ENCODE assay signal across 26 cellular contexts in genomic region chr20:64069209-64069613, GRCh38. TPM values are rescaled to one million over a fixed set of nuclear protein-coding genes. Genes with fewer than 3 reads are reported as not detected.
DNase-seq lines count a peak whose midpoint lies in the region; ATAC-seq, FAIRE-seq and TF ChIP-seq lines count a peak whose summit lies in the region.
"Had no signal": no experiment of that assay in that cellular context is flagged by ENCODE, and none has a peak within 500 bp of the region (broad histone marks: within the 10 kb centered on the region; RNA-seq: fewer than 3 reads in every experiment).

No MANE protein-coding gene starts in this region.

- peaks cover 7% of the 10 kb centered on the region; the same call in 1 of the 3 replicates for H3K36me3 ChIP-seq in K562 (ENCODE audit: control insufficient read depth, insufficient read depth, low read length)
- H3K36me3 ChIP-seq: SJCRH30 had no signal

- peak overlapping the region; percentile 55 for H3K27ac Mint-ChIP-seq in activated CD8-positive, alpha-beta T cell treated with anti-CD3 and anti-CD28 coated beads, Interleukin-2, amount 10 ng/mL, durations not matched to agents 7 days and 5 days
- H3K27ac Mint-ChIP-seq in activated CD8-positive, alpha-beta T cell treated with anti-CD3 and anti-CD28 coated beads for 36 hours, result no peak overlapping the region
- peak overlapping the region in 1 of 2 donors; percentile 49 for H3K27ac Mint-ChIP-seq in T-cell
- H3K27ac Mint-ChIP-seq: CD8-positive, alpha-beta T cell had no signal

- H3K4me1 Mint-ChIP-seq in activated CD8-positive, alpha-beta T cell treated with anti-CD3 and anti-CD28 coated beads, Interleukin-2, amount 10 ng/mL, durations not matched to agents 7 days and 5 days (ENCODE audit: low read depth), result peaks cover 71% of the 10 kb centered on the region
- H3K4me1 Mint-ChIP-seq in activated CD8-positive, alpha-beta T cell treated with anti-CD3 and anti-CD28 coated beads for 36 hours (ENCODE audit: low read depth), result peaks cover 29% of the 10 kb centered on the region
- peaks cover 32 to 56% (median 36%) of the 10 kb centered on the region in 3 donors for H3K4me1 Mint-ChIP-seq in T-cell

- no TSS peak for BruUV-seq in K562 (replicated peaks; lab: Mats Ljungman, UMichigan)

- no peak overlapping the region for H2AFZ ChIP-seq in K562 (ENCODE audit: low read depth, low read length)

- H3K9me1 ChIP-seq in K562 (ENCODE audit: control insufficient read depth, insufficient read depth, low read length), result peaks cover 3% of the 10 kb centered on the region

- 63% methylated on average over 20 of the region's 20 CpGs for WGBS in K562 (ENCODE audit: insufficient coverage, low coverage, missing lambda C conversion rate)

- no peak for DNase-seq in activated CD8-positive, alpha-beta T cell treated with anti-CD3 and anti-CD28 coated beads, Interleukin-2, amount 10 ng/mL, durations not matched to agents 7 days and 5 days
- DNase-seq in activated CD8-positive, alpha-beta T cell treated with anti-CD3 and anti-CD28 coated beads for 36 hours, result no peak
- DNase-seq in K562 (ENCODE audit: extremely low read depth in 1 of 4, low spot score in 3 of 4) (no peak), T-cell (no peak), OCI-M2 (lab: John Stamatoyannopoulos, UW; ENCODE audit: unreplicated experiment) (no peak)
- DNase-seq: CD8-positive, alpha-beta T cell; MV-4-11; NCI-H1694; NCI-H2081; NCI-H2227 treated with DMSO at 0.1 percent for 48 hours; NCI-H526 treated with DMSO at 0.1 percent for 48 hours had no signal

- in situ Hi-C loops in K562 (cut with MboI), result no loop called here

- no peak for FAIRE-seq in K562 (lab: Jason Lieb, UNC)
- FAIRE-seq: A204.1, G401.6, GM19239 had no signal

- no peak for TF ChIP-seq CTCF in activated CD8-positive, alpha-beta T cell treated with anti-CD3 and anti-CD28 coated beads for 36 hours (IDR thresholded peaks at IDR 0.05)
- TF ChIP-seq CTCF in K562 (IDR thresholded peaks at IDR 0.05 in 2 of 3, conservative IDR thresholded peaks at IDR 0.05 in 1 of 3; ENCODE audit: insufficient read depth in 2 of 3, low read depth in 1 of 3, low read length in 3 of 3), result no peak

- H3K27me3 ChIP-seq in K562 (ENCODE audit: control insufficient read depth in 2 of 2, insufficient read depth in 2 of 2, low read length in 2 of 2), result no peaks in the 10 kb centered on the region
- H3K27me3 ChIP-seq: Peyer's patch, SJCRH30 had no signal

- H3K4me3 Mint-ChIP-seq in activated CD8-positive, alpha-beta T cell treated with anti-CD3 and anti-CD28 coated beads, Interleukin-2, amount 10 ng/mL, durations not matched to agents 7 days and 5 days, result no peak overlapping the region
- H3K4me3 Mint-ChIP-seq in activated CD8-positive, alpha-beta T cell treated with anti-CD3 and anti-CD28 coated beads for 36 hours, result no peak overlapping the region
- no peak overlapping the region for H3K4me3 Mint-ChIP-seq in T-cell
- H3K4me3 Mint-ChIP-seq: CD8-positive, alpha-beta T cell had no signal

- CTCF ChIA-PET in activated CD8-positive, alpha-beta T cell treated with anti-CD3 and anti-CD28 coated beads, Interleukin-2, amount 10 ng/mL, durations not matched to agents 7 days and 5 days (lab: Charles Lee), result interaction anchor here (1.2 to 2.9 kb wide), 5 partner anchors 9 to 31 kb away, joined by 3 to 13 read pairs (median 5); partner anchors contain the start of genes LKAAEAR1, OPRL1 and RGS19
- CTCF ChIA-PET in activated CD8-positive, alpha-beta T cell treated with anti-CD3 and anti-CD28 coated beads for 36 hours (lab: Charles Lee), result interaction anchor here (0.7 to 1.6 kb wide), 7 partner anchors 9 to 532 kb away, joined by 3 to 5 read pairs (median 3); partner anchors contain the start of genes OPRL1, PRPF6 and PTK6
- CTCF ChIA-PET in K562 (lab: Yijun Ruan, JAX; ENCODE audit: low intra/inter-chr PET ratio) (no interaction called here), T-cell (lab: Charles Lee) (no interaction called here)

- H3K9me3 ChIP-seq in K562 (replicated peaks; ENCODE audit: control insufficient read depth, insufficient read depth, low read depth, low read length), result no peaks in the 10 kb centered on the region
- H3K9me3 ChIP-seq: Caco-2, Peyer's patch, SJCRH30 had no signal

- no peak for ATAC-seq in activated CD8-positive, alpha-beta T cell treated with anti-CD3 and anti-CD28 coated beads, Interleukin-2, amount 10 ng/mL, durations not matched to agents 7 days and 5 days
- ATAC-seq in activated CD8-positive, alpha-beta T cell treated with anti-CD3 and anti-CD28 coated beads for 36 hours, result no peak
- ATAC-seq in K562, result no peak
- ATAC-seq in T-cell (replicated peaks in 1 of 4), result no peak
- no peak for ATAC-seq in GM18502 (IDR thresholded peaks at IDR 0.05; ENCODE audit: poor library complexity, unreplicated experiment)
- ATAC-seq: CD8-positive, alpha-beta T cell had no signal

- no peaks in the 10 kb centered on the region for H4K20me1 ChIP-seq in K562 (replicated peaks; ENCODE audit: control insufficient read depth, insufficient read depth, low read length)

- TF ChIP-seq RAD21 in K562 (CRISPR knock-in tag; conservative IDR thresholded peaks at IDR 0.05 in 1 of 2, IDR thresholded peaks at IDR 0.05 in 1 of 2), result no peak

- H3K4me1 ChIP-seq in K562 (replicated peaks in 1 of 2; ENCODE audit: control insufficient read depth in 2 of 2, insufficient read depth in 2 of 2, low read length in 2 of 2), result peaks cover 24 to 93% of the 10 kb centered on the region in 2 experiments

- no peak for TF ChIP-seq EP300 in K562 (IDR thresholded peaks at IDR 0.05; ENCODE audit: low read length)

- H3K27ac ChIP-seq in K562 (ENCODE audit: extremely low read depth, low read depth, low read length), result no peak overlapping the region
- H3K27ac ChIP-seq: C4-2B, Peyer's patch, SJCRH30 had no signal

- H3K4me3 ChIP-seq in K562, result no peak overlapping the region
- H3K4me3 ChIP-seq: Peyer's patch, SJCRH30 had no signal

- TF ChIP-seq POLR2A in GM19193 (IDR thresholded peaks at IDR 0.05; ENCODE audit: extremely low read depth, insufficient read depth, insufficient read length) (peak; percentile 1), K562 (conservative IDR thresholded peaks at IDR 0.05) (no peak)

- no peaks in the 10 kb centered on the region for H3K79me2 ChIP-seq in K562 (ENCODE audit: control insufficient read depth, insufficient read depth, low read length)

- peak overlapping the region in 1 of 2 experiments; percentile 14; a peak in 1 of 4 replicates for H3K9ac ChIP-seq in K562 (ENCODE audit: insufficient read depth in 1 of 2, low read depth in 2 of 2, low read length in 2 of 2)

- H3K4me2 ChIP-seq in K562 (ENCODE audit: insufficient read depth, low read length), result no peak overlapping the region

- POLR2A ChIA-PET in activated CD8-positive, alpha-beta T cell treated with anti-CD3 and anti-CD28 coated beads, Interleukin-2, amount 10 ng/mL, durations not matched to agents 7 days and 5 days (lab: Charles Lee), result interaction anchor here (1.1 kb wide), 1 partner anchor 17 kb away, joined by 3 read pairs; no protein-coding TSS in a partner anchor
- POLR2A ChIA-PET in activated CD8-positive, alpha-beta T cell treated with anti-CD3 and anti-CD28 coated beads for 36 hours (lab: Charles Lee), result interaction anchor here (2.8 kb wide), 1 partner anchor 10 kb away, joined by 15 read pairs; the partner anchor contains the start of genes OPRL1 and RGS19
- POLR2A ChIA-PET in K562 (lab: Yijun Ruan, JAX), result interaction anchor here (0.6 kb wide), 1 partner anchor 999 kb away, joined by 3 read pairs; no protein-coding TSS in a partner anchor
- POLR2A ChIA-PET in T-cell (lab: Charles Lee), result no interaction called here

- H3K9me3 Mint-ChIP-seq in activated CD8-positive, alpha-beta T cell treated with anti-CD3 and anti-CD28 coated beads, Interleukin-2, amount 10 ng/mL, durations not matched to agents 7 days and 5 days (ENCODE audit: insufficient read depth), result no peaks in the 10 kb centered on the region
- H3K9me3 Mint-ChIP-seq in activated CD8-positive, alpha-beta T cell treated with anti-CD3 and anti-CD28 coated beads for 36 hours, result no peaks in the 10 kb centered on the region
- H3K9me3 Mint-ChIP-seq in T-cell, result no peaks in the 10 kb centered on the region
- H3K9me3 Mint-ChIP-seq: CD8-positive, alpha-beta T cell had no signal

- intact Hi-C loops in activated CD8-positive, alpha-beta T cell treated with anti-CD3 and anti-CD28 coated beads for 36 hours (cut with micrococcal nuclease), result loop anchor here (10.0 kb wide), 1 partner anchor 94 kb away; the partner anchor contains the start of gene SAMD10
- intact Hi-C loops in K562 (cut with micrococcal nuclease), result no loop called here

- H3K27me3 Mint-ChIP-seq in activated CD8-positive, alpha-beta T cell treated with anti-CD3 and anti-CD28 coated beads, Interleukin-2, amount 10 ng/mL, durations not matched to agents 7 days and 5 days (ENCODE audit: low read depth), result no peaks in the 10 kb centered on the region
- H3K27me3 Mint-ChIP-seq in activated CD8-positive, alpha-beta T cell treated with anti-CD3 and anti-CD28 coated beads for 36 hours, result no peaks in the 10 kb centered on the region
- H3K27me3 Mint-ChIP-seq in T-cell, result no peaks in the 10 kb centered on the region

- H3K36me3 Mint-ChIP-seq in activated CD8-positive, alpha-beta T cell treated with anti-CD3 and anti-CD28 coated beads, Interleukin-2, amount 10 ng/mL, durations not matched to agents 7 days and 5 days (ENCODE audit: low read depth), result peaks cover 19% of the 10 kb centered on the region
- peaks cover 2% of the 10 kb centered on the region for H3K36me3 Mint-ChIP-seq in activated CD8-positive, alpha-beta T cell treated with anti-CD3 and anti-CD28 coated beads for 36 hours (ENCODE audit: low read depth)
- no peaks in the 10 kb centered on the region for H3K36me3 Mint-ChIP-seq in T-cell

RNA-seq across cellular contexts. Expression of gene TCEA2, which starts 6.2 kb away (rescaled TPM):
- 10 to 100 TPM; 49.6 to 55.3 TPM for total RNA-seq in activated CD8-positive, alpha-beta T cell treated with anti-CD3 and anti-CD28 coated beads, Interleukin-2, amount 10 ng/mL, durations not matched to agents 7 days and 5 days
- total RNA-seq in activated CD8-positive, alpha-beta T cell treated with anti-CD3 and anti-CD28 coated beads for 36 hours, result 10 to 100 TPM; 30.0 to 33.0 TPM
- 17.4 and 45.7 TPM in 2 replicates for total RNA-seq in K562 (2011; cell fraction: chromatin; rRNA removed; ENCODE audit: low replicate concordance)
- 25.8 and 31.0 TPM in 2 replicates for total RNA-seq in K562 (2011; cell fraction: nucleolus; rRNA removed)
- 17.7 and 19.9 TPM in 2 replicates for total RNA-seq in K562 (2011; cell fraction: nucleoplasm; rRNA removed)
- total RNA-seq in K562 (2014; rRNA removed) (5.4 and 7.8 TPM in 2 replicates), K562 (2014; rRNA removed; fragmentation: Illumina TruSeq; extraction: Trizol) (3.0 and 3.6 TPM in 2 replicates), K562 (2015; rRNA removed; fragmentation: Illumina TruSeq; extraction: Trizol) (6.4 and 6.9 TPM in 2 replicates), K562 (2021) (18.7 and 28.7 TPM in 2 replicates), T-cell (10 to 100 TPM; 25.8 to 49.7 (median 40.1) TPM)
- polyA plus RNA-seq in K562 (2011; rRNA removed) (8.6 and 14.0 TPM in 2 replicates), K562 (2014; fragmentation: Illumina TruSeq; extraction: Trizol) (5.0 and 8.5 TPM in 2 replicates), K562 (2014; fragmentation: Nextera tagmentation; extraction: Ambion mirVana) (1 to 10 TPM; 1.4 to 1.9 TPM), K562 (2014; rRNA removed) (8.0 and 10.0 TPM in 2 replicates)
- 14.2 and 18.7 TPM in 2 replicates for polyA plus RNA-seq in K562 (2011; cell fraction: cytosol; rRNA removed)
- 63.0 and 66.6 TPM in 2 replicates for polyA plus RNA-seq in K562 (2011; cell fraction: nucleus; rRNA removed)
- polyA plus RNA-seq in K562 (2012), result 15.6 and 29.0 TPM in 2 replicates
- 3.3 and 4.4 TPM in 2 replicates for polyA minus RNA-seq in K562 (2011; rRNA and poly(A)+ RNA removed)
- polyA minus RNA-seq in K562 (2011; cell fraction: cytosol; rRNA and poly(A)+ RNA removed), result 4.1 and 11.9 TPM in 2 replicates
- polyA minus RNA-seq in K562 (2011; cell fraction: nucleus; rRNA and poly(A)+ RNA removed), result 11.4 and 20.1 TPM in 2 replicates

RNA-seq across cellular contexts. Expression of gene RGS19, which starts 10.1 kb away (rescaled TPM):
- 100 to 1,000 TPM; 130 to 135 TPM for total RNA-seq in activated CD8-positive, alpha-beta T cell treated with anti-CD3 and anti-CD28 coated beads, Interleukin-2, amount 10 ng/mL, durations not matched to agents 7 days and 5 days
- total RNA-seq in activated CD8-positive, alpha-beta T cell treated with anti-CD3 and anti-CD28 coated beads for 36 hours, result 10 to 100 TPM; 42.5 to 44.1 TPM
- total RNA-seq in K562 (2011; cell fraction: chromatin; rRNA removed; ENCODE audit: low replicate concordance), result 7.1 and 15.6 TPM in 2 replicates
- total RNA-seq in K562 (2011; cell fraction: nucleolus; rRNA removed), result 13.2 and 13.3 TPM in 2 replicates
- 7.2 and 10.5 TPM in 2 replicates for total RNA-seq in K562 (2011; cell fraction: nucleoplasm; rRNA removed)
- total RNA-seq in K562 (2014; rRNA removed), result 23.7 and 26.9 TPM in 2 replicates
- total RNA-seq in K562 (2014; rRNA removed; fragmentation: Illumina TruSeq; extraction: Trizol), result 3.2 and 3.3 TPM in 2 replicates
- 14.3 and 14.6 TPM in 2 replicates for total RNA-seq in K562 (2015; rRNA removed; fragmentation: Illumina TruSeq; extraction: Trizol)
- total RNA-seq in K562 (2021), result 20.7 and 21.0 TPM in 2 replicates
- 14.7 and 23.9 TPM in 2 replicates for polyA plus RNA-seq in K562 (2011; rRNA removed)
- 31.1 and 65.3 TPM in 2 replicates for polyA plus RNA-seq in K562 (2011; cell fraction: cytosol; rRNA removed)
- polyA plus RNA-seq in K562 (2011; cell fraction: nucleus; rRNA removed), result 19.9 and 25.8 TPM in 2 replicates
- 17.9 and 19.3 TPM in 2 replicates for polyA plus RNA-seq in K562 (2012)
- 5.2 and 11.0 TPM in 2 replicates for polyA plus RNA-seq in K562 (2014; fragmentation: Illumina TruSeq; extraction: Trizol)
- polyA plus RNA-seq in K562 (2014; fragmentation: Nextera tagmentation; extraction: Ambion mirVana), result under 1 TPM; 0.41 to 0.98 TPM
- 21.9 and 23.4 TPM in 2 replicates for polyA plus RNA-seq in K562 (2014; rRNA removed)
- polyA minus RNA-seq in K562 (2011; rRNA and poly(A)+ RNA removed), result 4.7 and 4.8 TPM in 2 replicates
- polyA minus RNA-seq in K562 (2011; cell fraction: cytosol; rRNA and poly(A)+ RNA removed), result 9.5 and 22.4 TPM in 2 replicates
- 5.7 and 8.8 TPM in 2 replicates for polyA minus RNA-seq in K562 (2011; cell fraction: nucleus; rRNA and poly(A)+ RNA removed)
- 10 to 100 TPM; 39.2 to 61.7 (median 57.3) TPM for total RNA-seq in T-cell

RNA-seq across cellular contexts. Expression of gene OPRL1, which starts 10.7 kb away (rescaled TPM):
- 1 to 10 TPM; 1.5 to 2.0 TPM for total RNA-seq in activated CD8-positive, alpha-beta T cell treated with anti-CD3 and anti-CD28 coated beads, Interleukin-2, amount 10 ng/mL, durations not matched to agents 7 days and 5 days
- total RNA-seq in activated CD8-positive, alpha-beta T cell treated with anti-CD3 and anti-CD28 coated beads for 36 hours, result under 1 TPM; 0.61 to 0.63 TPM
- 0.40 and 0.86 TPM in 2 replicates for total RNA-seq in K562 (2011; cell fraction: chromatin; rRNA removed; ENCODE audit: low replicate concordance)
- 0.67 and 0.79 TPM in 2 replicates for total RNA-seq in K562 (2011; cell fraction: nucleolus; rRNA removed)
- 0.23 and 0.66 TPM in 2 replicates for total RNA-seq in K562 (2011; cell fraction: nucleoplasm; rRNA removed)
- total RNA-seq in K562 (2014; rRNA removed), result 0.09 and 0.37 TPM in 2 replicates
- 0.07 TPM in 1 of 2 replicates, not detected in the other for total RNA-seq in K562 (2014; rRNA removed; fragmentation: Illumina TruSeq; extraction: Trizol)
- total RNA-seq in K562 (2015; rRNA removed; fragmentation: Illumina TruSeq; extraction: Trizol), result 0.14 and 0.15 TPM in 2 replicates
- total RNA-seq in K562 (2021), result 0.22 and 0.33 TPM in 2 replicates
- polyA plus RNA-seq in K562 (2011; rRNA removed), result 0.17 and 0.64 TPM in 2 replicates
- polyA plus RNA-seq in K562 (2011; cell fraction: cytosol; rRNA removed), result 0.55 and 0.76 TPM in 2 replicates
- 0.67 and 0.70 TPM in 2 replicates for polyA plus RNA-seq in K562 (2011; cell fraction: nucleus; rRNA removed)
- polyA plus RNA-seq in K562 (2012), result 0.46 and 1.1 TPM in 2 replicates
- polyA plus RNA-seq in K562 (2014; fragmentation: Illumina TruSeq; extraction: Trizol), result 0.06 and 0.11 TPM in 2 replicates
- polyA plus RNA-seq in K562 (2014; fragmentation: Nextera tagmentation; extraction: Ambion mirVana), result not detected
- 0.04 and 0.11 TPM in 2 replicates for polyA plus RNA-seq in K562 (2014; rRNA removed)
- 0.39 and 0.48 TPM in 2 replicates for polyA minus RNA-seq in K562 (2011; rRNA and poly(A)+ RNA removed)
- polyA minus RNA-seq in K562 (2011; cell fraction: cytosol; rRNA and poly(A)+ RNA removed), result 0.48 and 0.55 TPM in 2 replicates
- polyA minus RNA-seq in K562 (2011; cell fraction: nucleus; rRNA and poly(A)+ RNA removed), result 0.13 and 0.33 TPM in 2 replicates
- total RNA-seq in T-cell, result 1 to 10 TPM; 1.1 to 1.9 (median 1.5) TPM

RNA-seq across cellular contexts. Expression of gene LKAAEAR1, which starts 15.0 kb away (rescaled TPM):
- total RNA-seq in activated CD8-positive, alpha-beta T cell treated with anti-CD3 and anti-CD28 coated beads, Interleukin-2, amount 10 ng/mL, durations not matched to agents 7 days and 5 days, result under 1 TPM; 0.34 to 0.61 TPM
- total RNA-seq in activated CD8-positive, alpha-beta T cell treated with anti-CD3 and anti-CD28 coated beads for 36 hours, result under 1 TPM; 0.43 TPM
- not detected in 2 replicates for total RNA-seq in K562 (2011; cell fraction: chromatin; rRNA removed; ENCODE audit: low replicate concordance)
- not detected in 2 replicates for total RNA-seq in K562 (2011; cell fraction: nucleolus; rRNA removed)
- total RNA-seq in K562 (2011; cell fraction: nucleoplasm; rRNA removed), result not detected in 2 replicates
- total RNA-seq in K562 (2014; rRNA removed) (not detected in 2 replicates), K562 (2014; rRNA removed; fragmentation: Illumina TruSeq; extraction: Trizol) (not detected in 2 replicates), K562 (2015; rRNA removed; fragmentation: Illumina TruSeq; extraction: Trizol) (not detected in 2 replicates), K562 (2021) (not detected in 2 replicates), T-cell (under 1 TPM in 3 of 5 donors, not detected in 2; 0.30 to 0.86 (median 0.35) TPM)
- polyA plus RNA-seq in K562 (2011; rRNA removed) (not detected in 2 replicates), K562 (2014; fragmentation: Illumina TruSeq; extraction: Trizol) (not detected in 2 replicates), K562 (2014; fragmentation: Nextera tagmentation; extraction: Ambion mirVana) (not detected), K562 (2014; rRNA removed) (not detected in 2 replicates)
- not detected in 2 replicates for polyA plus RNA-seq in K562 (2011; cell fraction: cytosol; rRNA removed)
- not detected in 2 replicates for polyA plus RNA-seq in K562 (2011; cell fraction: nucleus; rRNA removed)
- not detected in 2 replicates for polyA plus RNA-seq in K562 (2012)
- polyA minus RNA-seq in K562 (2011; rRNA and poly(A)+ RNA removed), result not detected in 2 replicates
- polyA minus RNA-seq in K562 (2011; cell fraction: cytosol; rRNA and poly(A)+ RNA removed), result not detected in 2 replicates
- polyA minus RNA-seq in K562 (2011; cell fraction: nucleus; rRNA and poly(A)+ RNA removed), result not detected in 2 replicates
- total RNA-seq: Caco-2, HT-29, MCF 10A, NCI-H460, OCI-LY7, Peyer's patch, SJCRH30 had no signal
- polyA plus RNA-seq: AG04450 had no signal

RNA-seq across cellular contexts. Expression of gene SOX18, which starts 19.8 kb away (rescaled TPM):
- total RNA-seq in activated CD8-positive, alpha-beta T cell treated with anti-CD3 and anti-CD28 coated beads, Interleukin-2, amount 10 ng/mL, durations not matched to agents 7 days and 5 days, result under 1 TPM; 0.13 to 0.21 TPM
- total RNA-seq in activated CD8-positive, alpha-beta T cell treated with anti-CD3 and anti-CD28 coated beads for 36 hours, result not detected
- 0.58 and 1.6 TPM in 2 replicates for total RNA-seq in K562 (2011; cell fraction: chromatin; rRNA removed; ENCODE audit: low replicate concordance)
- 3.5 and 3.8 TPM in 2 replicates for total RNA-seq in K562 (2011; cell fraction: nucleolus; rRNA removed)
- total RNA-seq in K562 (2011; cell fraction: nucleoplasm; rRNA removed), result 1.2 and 1.3 TPM in 2 replicates
- total RNA-seq in K562 (2014; rRNA removed), result 2.7 and 6.2 TPM in 2 replicates
- total RNA-seq in K562 (2014; rRNA removed; fragmentation: Illumina TruSeq; extraction: Trizol), result 0.13 and 0.15 TPM in 2 replicates
- total RNA-seq in K562 (2015; rRNA removed; fragmentation: Illumina TruSeq; extraction: Trizol), result 0.76 and 0.94 TPM in 2 replicates
- 19.8 and 20.4 TPM in 2 replicates for total RNA-seq in K562 (2021)
- 0.33 and 0.47 TPM in 2 replicates for polyA plus RNA-seq in K562 (2011; rRNA removed)
- polyA plus RNA-seq in K562 (2011; cell fraction: cytosol; rRNA removed), result 1.0 and 5.3 TPM in 2 replicates
- 2.6 and 7.3 TPM in 2 replicates for polyA plus RNA-seq in K562 (2011; cell fraction: nucleus; rRNA removed)
- polyA plus RNA-seq in K562 (2012), result 6.7 and 6.9 TPM in 2 replicates
- polyA plus RNA-seq in K562 (2014; fragmentation: Illumina TruSeq; extraction: Trizol), result 0.21 and 0.78 TPM in 2 replicates
- under 1 TPM; 0.20 to 0.23 TPM for polyA plus RNA-seq in K562 (2014; fragmentation: Nextera tagmentation; extraction: Ambion mirVana)
- 4.4 and 6.8 TPM in 2 replicates for polyA plus RNA-seq in K562 (2014; rRNA removed)
- 0.14 TPM in 1 of 2 replicates, not detected in the other for polyA minus RNA-seq in K562 (2011; rRNA and poly(A)+ RNA removed)
- 3.3 and 7.4 TPM in 2 replicates for polyA minus RNA-seq in K562 (2011; cell fraction: cytosol; rRNA and poly(A)+ RNA removed)
- polyA minus RNA-seq in K562 (2011; cell fraction: nucleus; rRNA and poly(A)+ RNA removed), result 1.5 and 2.1 TPM in 2 replicates
- under 1 TPM in 3 of 5 donors, not detected in 2; 0.35 to 0.56 (median 0.44) TPM for total RNA-seq in T-cell
- total RNA-seq: CD8-positive, alpha-beta T cell; HT-29; LHCN-M2; OCI-LY7 had no signal
- polyA plus RNA-seq: AG04450 had no signal

Comparison
In these comparisons a context has a peak if more than half of its experiments do, and no peak if none do; other contexts are left out.
1. CTCF ChIA-PET loops: an anchor here in activated CD8-positive, alpha-beta T cell treated with anti-CD3 and anti-CD28 coated beads, Interleukin-2, amount 10 ng/mL, durations not matched to agents 7 days and 5 days (1.2 to 2.9 kb wide) and activated CD8-positive, alpha-beta T cell treated with anti-CD3 and anti-CD28 coated beads for 36 hours (0.7 to 1.6 kb wide); none called in K562 and T-cell.
2. POLR2A ChIA-PET loops: an anchor here in activated CD8-positive, alpha-beta T cell treated with anti-CD3 and anti-CD28 coated beads, Interleukin-2, amount 10 ng/mL, durations not matched to agents 7 days and 5 days (1.1 kb wide), activated CD8-positive, alpha-beta T cell treated with anti-CD3 and anti-CD28 coated beads for 36 hours (2.8 kb wide) and K562 (0.6 kb wide); none called in T-cell.